8 cellular contexts compared by ENCODE assay signal in genomic region chr6:70369332-70369950, GRCh38. TPM values are rescaled to one million over a fixed set of nuclear protein-coding genes. Genes with fewer than 3 reads are reported as not detected.
A peak's percentile ranks its signal among the peaks of the same experiment; 100 is the strongest.
DNase-seq lines count a peak whose midpoint lies in the region; ATAC-seq and TF ChIP-seq lines count a peak whose summit lies in the region.

No MANE protein-coding gene starts in this region.

- no peak overlapping the region for H4K91ac ChIP-seq in neuronal stem cell (ENCODE audit: low read depth, low read length, poor library complexity)

- no peak overlapping the region for H2BK5ac ChIP-seq in neuronal stem cell (ENCODE audit: low read length)

- no peak overlapping the region for H3K4ac ChIP-seq in neuronal stem cell (ENCODE audit: low read length)

- peaks cover 8% of the 10 kb centered on the region for H3K27me3 Mint-ChIP-seq in activated T-cell treated with anti-CD3 and anti-CD28 coated beads, Interleukin-2, amount 50 U/mL, for 4 hours (ENCODE audit: low read depth)

- POLR2A ChIA-PET in PC-3 (lab: Charles Lee; ENCODE audit: unreplicated experiment), result interaction anchor here (1.0 kb wide), 1 partner anchor 60 kb away, joined by 4 read pairs; no protein-coding TSS in a partner anchor

- H3K27me3 ChIP-seq in PC-3 (ENCODE audit: low read length) (peaks cover 38% of the 10 kb centered on the region), neuronal stem cell (ENCODE audit: control insufficient read depth in 3 of 3, insufficient read depth in 3 of 3, low read depth in 1 of 3, low read length in 3 of 3) (peaks cover 0 to 13% (median 0%) of the 10 kb centered on the region in 3 experiments), suprapubic skin (peaks cover 2% of the 10 kb centered on the region)

- DNase-seq in DMS153 treated with DMSO at 0.1 percent for 48 hours (lab: John Stamatoyannopoulos, UW; ENCODE audit: unreplicated experiment) (peak; percentile 43), HT1080 (ENCODE audit: low read depth) (peak; percentile 69), PC-3 (peak; percentile 76), fibroblast of mammary gland (ENCODE audit: low read depth) (peak; percentile 68), neuronal stem cell (ENCODE audit: low spot score) (peak; percentile 70), suprapubic skin (ENCODE audit: low spot score in 2 of 2) (peak in 1 of 2 donors; percentile 69)
- DNase-seq in activated T-cell treated with anti-CD3 and anti-CD28 coated beads, Interleukin-2, amount 50 U/mL, for 4 hours, result peak; percentile 54

- H3K9me3 ChIP-seq in PC-3 (ENCODE audit: low read length) (no peaks in the 10 kb centered on the region), neuronal stem cell (replicated peaks in 1 of 2; ENCODE audit: control insufficient read depth in 2 of 2, insufficient read depth in 1 of 2, low read depth in 1 of 2, low read length in 2 of 2) (no peaks in the 10 kb centered on the region), suprapubic skin (no peaks in the 10 kb centered on the region)

- H3K4me3 ChIP-seq in PC-3 (ENCODE audit: low read length), result no peak overlapping the region
- H3K4me3 ChIP-seq in fibroblast of mammary gland (ENCODE audit: control insufficient read depth, low read depth, low read length), result no peak overlapping the region
- no peak overlapping the region for H3K4me3 ChIP-seq in neuronal stem cell (ENCODE audit: low read length in 2 of 2)
- no peak overlapping the region for H3K4me3 ChIP-seq in suprapubic skin

- H3K79me2 ChIP-seq in PC-3 (ENCODE audit: low read length), result no peaks in the 10 kb centered on the region

- H3K36me3 Mint-ChIP-seq in activated T-cell treated with anti-CD3 and anti-CD28 coated beads, Interleukin-2, amount 50 U/mL, for 4 hours (ENCODE audit: insufficient read depth), result no peaks in the 10 kb centered on the region

- H2AK5ac ChIP-seq in neuronal stem cell (ENCODE audit: low read depth, low read length), result no peak overlapping the region

- no peak overlapping the region for H2BK15ac ChIP-seq in neuronal stem cell (ENCODE audit: low read length)

- H3K9ac ChIP-seq in PC-3 (ENCODE audit: low read length), result no peak overlapping the region
- H3K9ac ChIP-seq in neuronal stem cell (ENCODE audit: low read depth, low read length, poor library complexity), result no peak overlapping the region

- no peak overlapping the region for H3K23ac ChIP-seq in neuronal stem cell (ENCODE audit: low read depth, low read length, poor library complexity)

- H3K79me1 ChIP-seq in neuronal stem cell (ENCODE audit: low read depth, low read length), result no peaks in the 10 kb centered on the region

- no CpG with 5 or more reads among the region's 5 CpGs for WGBS in neuronal stem cell (ENCODE audit: extremely low coverage in 2 of 2, insufficient read length in 2 of 2, insufficient replicate concordance in 1 of 2), 2 donors
- WGBS in suprapubic skin, result 18% methylated on average over 5 of the region's 5 CpGs

- H2BK12ac ChIP-seq in neuronal stem cell (ENCODE audit: low read length), result no peak overlapping the region

- CTCF ChIA-PET in PC-3 (lab: Charles Lee), result interaction anchor here (0.6 to 2.5 kb wide), 4 partner anchors 44 to 148 kb away, joined by 3 to 41 read pairs (median 9); partner anchors contain the start of gene FAM135A

- no peaks in the 10 kb centered on the region for H3K9me2 ChIP-seq in PC-3 (replicated peaks; ENCODE audit: low read length)

- no peak overlapping the region for H2BK120ac ChIP-seq in neuronal stem cell (ENCODE audit: low read depth, low read length)

- TF ChIP-seq POLR2A in suprapubic skin (IDR thresholded peaks at IDR 0.05), result no peak

- H3K18ac ChIP-seq in neuronal stem cell (ENCODE audit: low read length), result no peak overlapping the region

- H4K8ac ChIP-seq in neuronal stem cell (ENCODE audit: low read depth, low read length), result no peak overlapping the region

- H4K20me1 ChIP-seq in PC-3 (ENCODE audit: low read length), result no peaks in the 10 kb centered on the region

- H3K4me1 ChIP-seq in PC-3 (ENCODE audit: insufficient read depth, low read length) (peaks cover 8% of the 10 kb centered on the region; the same call in 1 of the 2 replicates), neuronal stem cell (ENCODE audit: control insufficient read depth in 2 of 2, insufficient read depth in 1 of 2, low read depth in 1 of 2, low read length in 2 of 2) (no peaks in the 10 kb centered on the region), suprapubic skin (no peaks in the 10 kb centered on the region)

- H3K27ac ChIP-seq in PC-3 (ENCODE audit: low read length) (no peak overlapping the region), neuronal stem cell (replicated peaks; ENCODE audit: low read length) (no peak overlapping the region), suprapubic skin (no peak overlapping the region)

- no peaks in the 10 kb centered on the region for H3K9me3 Mint-ChIP-seq in activated T-cell treated with anti-CD3 and anti-CD28 coated beads, Interleukin-2, amount 50 U/mL, for 4 hours

- TF ChIP-seq EP300 in suprapubic skin (IDR thresholded peaks at IDR 0.05), result no peak

- H2AFZ ChIP-seq in PC-3 (ENCODE audit: low read length), result no peak overlapping the region
- peak overlapping the region; percentile 51 for H2AFZ ChIP-seq in neuronal stem cell (ENCODE audit: low read length)

- no peak overlapping the region for H3K14ac ChIP-seq in neuronal stem cell (ENCODE audit: low read length)

- BruUV-seq in PC-3 (replicated peaks; lab: Mats Ljungman, UMichigan), result no TSS peak

- H3F3A ChIP-seq in PC-3 (ENCODE audit: low read length, unreplicated experiment), result no peaks in the 10 kb centered on the region

- no peak overlapping the region for H3K4me2 ChIP-seq in PC-3 (ENCODE audit: low read length)
- H3K4me2 ChIP-seq in neuronal stem cell (ENCODE audit: insufficient read depth, low read length, poor library complexity, severe bottlenecking), result no peak overlapping the region

- H3K36me3 ChIP-seq in PC-3 (ENCODE audit: low read depth, low read length) (no peaks in the 10 kb centered on the region), neuronal stem cell (replicated peaks in 1 of 2; ENCODE audit: control insufficient read depth in 2 of 2, insufficient read depth in 2 of 2, low read length in 2 of 2) (no peaks in the 10 kb centered on the region), suprapubic skin (no peaks in the 10 kb centered on the region)

- peak; percentile 73 for ATAC-seq in GM21381 (IDR thresholded peaks at IDR 0.05; ENCODE audit: unreplicated experiment)
- ATAC-seq in PC-3, result peak; percentile 67
- ATAC-seq in activated T-cell treated with anti-CD3 and anti-CD28 coated beads, Interleukin-2, amount 50 U/mL, for 4 hours, result peak; percentile 59 to 77

- intact Hi-C loops in PC-3 (cut with micrococcal nuclease), result loop anchor here (1.0 kb wide), 2 partner anchors 59 to 148 kb away; no protein-coding TSS in a partner anchor

- no peak overlapping the region for H3K4me3 Mint-ChIP-seq in activated T-cell treated with anti-CD3 and anti-CD28 coated beads, Interleukin-2, amount 50 U/mL, for 4 hours

- H3K4me1 Mint-ChIP-seq in activated T-cell treated with anti-CD3 and anti-CD28 coated beads, Interleukin-2, amount 50 U/mL, for 4 hours (ENCODE audit: low read depth), result no peaks in the 10 kb centered on the region

- peak; percentile 85 for TF ChIP-seq CTCF in PC-3 (conservative IDR thresholded peaks at IDR 0.05; ENCODE audit: low read depth, low read length)
- TF ChIP-seq CTCF in fibroblast of mammary gland (conservative IDR thresholded peaks at IDR 0.05; ENCODE audit: control insufficient read depth, insufficient read depth, low read depth, low read length), result peak; percentile 99
- peak; percentile 34 to 90 for TF ChIP-seq CTCF in suprapubic skin (IDR thresholded peaks at IDR 0.05)

RNA-seq across cellular contexts. Expression of gene FAM135A, which starts 43.9 kb away (rescaled TPM):
- 7.4 and 9.5 TPM in 2 replicates for total RNA-seq in HT1080 (2014; rRNA removed; shearing (Covaris generic))
- polyA plus RNA-seq in HT1080 (2015; cell fraction: cytosol; rRNA removed), result 6.3 and 8.3 TPM in 2 replicates
- 11.8 and 12.0 TPM in 2 replicates for polyA plus RNA-seq in HT1080 (2015; cell fraction: nucleus; rRNA removed)
- total RNA-seq in PC-3 (2014; rRNA removed) (15.5 and 18.1 TPM in 2 replicates), suprapubic skin (100 to 1,000 TPM in 1 of 4 donors, 10 to 100 TPM in 3; 52.2 to 119 (median 66.1) TPM)
- 1 to 10 TPM; 3.0 to 3.5 (median 3.5) TPM for total RNA-seq in activated T-cell treated with anti-CD3 and anti-CD28 coated beads, Interleukin-2, amount 50 U/mL, for 4 hours
- polyA plus RNA-seq in neuronal stem cell (2013, experiment 1 of 2), result 17.9 TPM
- polyA plus RNA-seq in neuronal stem cell (2013, experiment 2 of 2), result 18.7 TPM
